Comparison of ENCODE assay signal across 15 cellular contexts in the genomic region with DNA sequence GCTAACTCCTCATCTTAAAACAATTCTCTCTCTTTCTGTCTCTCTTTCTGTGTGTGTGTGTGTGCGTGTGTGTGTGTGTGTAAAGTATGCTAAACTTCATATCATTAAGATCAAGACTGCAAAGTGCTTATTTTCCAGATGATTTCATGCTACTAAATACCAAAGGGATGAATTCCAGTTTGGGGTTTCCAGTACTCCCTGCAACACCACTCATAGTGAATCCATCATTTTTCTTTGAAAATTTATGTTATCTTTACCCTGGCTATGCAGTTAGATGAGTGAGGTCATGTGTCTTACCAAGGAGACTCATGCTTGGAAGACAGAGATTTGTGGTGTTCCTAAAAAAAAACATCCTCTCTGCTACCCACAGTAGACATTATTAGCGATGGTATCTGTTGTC.
DNase-seq lines count a peak whose midpoint lies in the region; TF ChIP-seq lines count a peak whose summit lies in the region.
"Had no signal": no experiment of that assay in that cellular context is flagged by ENCODE, and none has a peak within 500 bp of the region (broad histone marks: within the 10 kb centered on the region; RNA-seq: fewer than 3 reads in every experiment).

No MANE protein-coding gene starts in this region.

- H3K4me1 Mint-ChIP-seq in mesothelial cell of epicardium (peaks cover 25% of the 10 kb centered on the region), type B pancreatic cell (ENCODE audit: unreplicated experiment) (peaks cover 6% of the 10 kb centered on the region)
- H3K4me1 Mint-ChIP-seq: CD14-positive monocyte had no signal

- DNase-seq in ELR (ENCODE audit: low read depth) (peak; percentile 12), RKO (ENCODE audit: low spot score) (peak; percentile 1), mesothelial cell of epicardium (ENCODE audit: low spot score in 2 of 2, unreplicated experiment in 2 of 2) (no peak), type B pancreatic cell (ENCODE audit: extremely low spot score, unreplicated experiment) (no peak), DMS53 treated with DMSO at 0.1 percent for 48 hours (lab: John Stamatoyannopoulos, UW; ENCODE audit: unreplicated experiment) (no peak), NCI-H1092 treated with DMSO at 0.1 percent for 48 hours (lab: John Stamatoyannopoulos, UW) (no peak), NCI-H2227 treated with DMSO at 0.1 percent for 48 hours (lab: John Stamatoyannopoulos, UW) (no peak)
- DNase-seq: 8988T; Calu3; CD8-positive, alpha-beta T cell; GDM1; GM23248; HCEC 1CT; IMR-90 had no signal

- H3K4me3 Mint-ChIP-seq in mesothelial cell of epicardium (no peak overlapping the region), type B pancreatic cell (no peak overlapping the region)
- H3K4me3 Mint-ChIP-seq: CD14-positive monocyte; CD8-positive, alpha-beta T cell had no signal

- TF ChIP-seq CTCF in mesothelial cell of epicardium (IDR thresholded peaks at IDR 0.05; ENCODE audit: unreplicated experiment) (no peak), type B pancreatic cell (conservative IDR thresholded peaks at IDR 0.05) (no peak)

- H3K36me3 Mint-ChIP-seq in mesothelial cell of epicardium: no peaks in the 10 kb centered on the region
- no peaks in the 10 kb centered on the region for H3K36me3 Mint-ChIP-seq in type B pancreatic cell
- H3K36me3 Mint-ChIP-seq: CD14-positive monocyte; CD8-positive, alpha-beta T cell had no signal

- H3K27ac Mint-ChIP-seq in mesothelial cell of epicardium (peak overlapping the region; percentile 64), type B pancreatic cell (peak overlapping the region; percentile 20)
- H3K27ac Mint-ChIP-seq: CD14-positive monocyte; CD8-positive, alpha-beta T cell had no signal

- H3K27me3 Mint-ChIP-seq in mesothelial cell of epicardium (ENCODE audit: low read depth) (no peaks in the 10 kb centered on the region), type B pancreatic cell (no peaks in the 10 kb centered on the region)

- H3K9me3 Mint-ChIP-seq in mesothelial cell of epicardium: no peaks in the 10 kb centered on the region
- H3K9me3 Mint-ChIP-seq in type B pancreatic cell: no peaks in the 10 kb centered on the region

Comparison
In these comparisons a context has a peak if more than half of its experiments do, and no peak if none do; other contexts are left out.
1. DNase-seq: peak in ELR (single experiment) and RKO (single experiment); none in mesothelial cell of epicardium (0 of 2), type B pancreatic cell (single experiment), DMS53 treated with DMSO at 0.1 percent for 48 hours (single experiment), NCI-H1092 treated with DMSO at 0.1 percent for 48 hours (single experiment) and NCI-H2227 treated with DMSO at 0.1 percent for 48 hours (single experiment).